8 cellular contexts compared by ENCODE assay signal in genomic region chr5:172770374-172770674, GRCh38. TPM values are rescaled to one million over a fixed set of nuclear protein-coding genes. Genes with fewer than 3 reads are reported as not detected.
A peak's percentile ranks its signal among the peaks of the same experiment; 100 is the strongest.
DNase-seq lines count a peak whose midpoint lies in the region; ATAC-seq and TF ChIP-seq lines count a peak whose summit lies in the region.

No MANE protein-coding gene starts in this region.

- DNase-seq in GM23248 (no peak), SK-N-MC (ENCODE audit: low read depth, low spot score) (no peak), epithelial cell of prostate (ENCODE audit: low read depth, low spot score) (no peak), prostate gland (ENCODE audit: low spot score) (no peak), hepatic stellate cell (ENCODE audit: low spot score) (no peak), MV-4-11 (lab: John Stamatoyannopoulos, UW) (no peak), HPDE6-E6E7 (ENCODE audit: extremely low spot score) (no peak)

- H3K9me3 ChIP-seq in GM23248 (ENCODE audit: low read depth) (no peaks in the 10 kb centered on the region), SK-N-MC (ENCODE audit: low read depth, low read length) (no peaks in the 10 kb centered on the region), prostate gland (no peaks in the 10 kb centered on the region)

- WGBS in GM23248 (ENCODE audit: low coverage in 1 of 2, low lambda C conversion rate in 2 of 2, missing lambda C conversion rate in 2 of 2), 2 experiments: 0 to 1% methylated on average over 12 to 27 of the region's 29 CpGs
- WGBS in prostate gland: 0% methylated on average over 11 of the region's 29 CpGs

- H3K4me3 ChIP-seq in GM23248 (peak overlapping the region; percentile 85), SK-N-MC (peak overlapping the region; percentile 97), prostate gland (peak overlapping the region; percentile 76 to 92)

- H3K4me2 ChIP-seq in GM23248 (ENCODE audit: unreplicated experiment): peak overlapping the region; percentile 95

- peaks cover 14% of the 10 kb centered on the region for H4K20me1 ChIP-seq in GM23248 (ENCODE audit: insufficient read depth)

- no peak for TF ChIP-seq CTCF in prostate gland (IDR thresholded peaks at IDR 0.05)

- H3K27me3 ChIP-seq in GM23248 (replicated peaks; ENCODE audit: insufficient read depth): no peaks in the 10 kb centered on the region
- no peaks in the 10 kb centered on the region for H3K27me3 ChIP-seq in prostate gland (replicated peaks; ENCODE audit: insufficient read depth)

- no peak for ATAC-seq in HG03460 (IDR thresholded peaks at IDR 0.05; ENCODE audit: unreplicated experiment)

- H3K27ac ChIP-seq in GM23248 (peak overlapping the region; percentile 100), SK-N-MC (peak overlapping the region; percentile 77; the same call in 1 of the 2 replicates), epithelial cell of prostate (peak overlapping the region; percentile 96), prostate gland (peak overlapping the region; percentile 98 to 100)

- no peak for TF ChIP-seq POLR2A in prostate gland (IDR thresholded peaks at IDR 0.05)

- no peaks in the 10 kb centered on the region for H3K9me2 ChIP-seq in GM23248 (ENCODE audit: insufficient read depth)

- H3K36me3 ChIP-seq in GM23248 (ENCODE audit: low read depth): peaks cover 30% of the 10 kb centered on the region
- H3K36me3 ChIP-seq in SK-N-MC (ENCODE audit: insufficient read depth, low read length): peaks cover 24% of the 10 kb centered on the region
- peaks cover 12 to 22% of the 10 kb centered on the region in 2 donors for H3K36me3 ChIP-seq in prostate gland

- H2AFZ ChIP-seq in GM23248: no peak overlapping the region

- H3F3A ChIP-seq in GM23248 (ENCODE audit: insufficient read depth): peaks cover 77% of the 10 kb centered on the region

- peak overlapping the region; percentile 99 for H3K9ac ChIP-seq in GM23248
- H3K9ac ChIP-seq in SK-N-MC (ENCODE audit: insufficient read length): peak overlapping the region; percentile 95

- H3K4me1 ChIP-seq in GM23248 (ENCODE audit: insufficient read depth): peaks cover 35% of the 10 kb centered on the region
- peaks cover 13% of the 10 kb centered on the region for H3K4me1 ChIP-seq in prostate gland (replicated peaks)

- peaks cover 38% of the 10 kb centered on the region for H3K79me2 ChIP-seq in GM23248 (ENCODE audit: insufficient read depth)

- intact Hi-C loops in prostate gland (cut with DNase I): no loop called here

- in situ Hi-C loops in GM23248 (cut with MboI): loop anchor here (10.0 kb wide), 1 partner anchor 134 kb away; no protein-coding TSS in a partner anchor

RNA-seq across cellular contexts. Expression of gene DUSP1, which starts 0.7 kb away (rescaled TPM):
- 443 and 459 TPM in 2 replicates for total RNA-seq in GM23248 (2014; rRNA removed; shearing (Covaris generic))
- 264 and 269 TPM in 2 replicates for polyA plus RNA-seq in GM23248 (2016; fragmentation: Nextera tagmentation; extraction: Ambion mirVana)
- 100 to 1,000 TPM; 559 to 659 TPM for total RNA-seq in prostate gland
